8 cellular contexts compared by ENCODE assay signal in the genomic region with DNA sequence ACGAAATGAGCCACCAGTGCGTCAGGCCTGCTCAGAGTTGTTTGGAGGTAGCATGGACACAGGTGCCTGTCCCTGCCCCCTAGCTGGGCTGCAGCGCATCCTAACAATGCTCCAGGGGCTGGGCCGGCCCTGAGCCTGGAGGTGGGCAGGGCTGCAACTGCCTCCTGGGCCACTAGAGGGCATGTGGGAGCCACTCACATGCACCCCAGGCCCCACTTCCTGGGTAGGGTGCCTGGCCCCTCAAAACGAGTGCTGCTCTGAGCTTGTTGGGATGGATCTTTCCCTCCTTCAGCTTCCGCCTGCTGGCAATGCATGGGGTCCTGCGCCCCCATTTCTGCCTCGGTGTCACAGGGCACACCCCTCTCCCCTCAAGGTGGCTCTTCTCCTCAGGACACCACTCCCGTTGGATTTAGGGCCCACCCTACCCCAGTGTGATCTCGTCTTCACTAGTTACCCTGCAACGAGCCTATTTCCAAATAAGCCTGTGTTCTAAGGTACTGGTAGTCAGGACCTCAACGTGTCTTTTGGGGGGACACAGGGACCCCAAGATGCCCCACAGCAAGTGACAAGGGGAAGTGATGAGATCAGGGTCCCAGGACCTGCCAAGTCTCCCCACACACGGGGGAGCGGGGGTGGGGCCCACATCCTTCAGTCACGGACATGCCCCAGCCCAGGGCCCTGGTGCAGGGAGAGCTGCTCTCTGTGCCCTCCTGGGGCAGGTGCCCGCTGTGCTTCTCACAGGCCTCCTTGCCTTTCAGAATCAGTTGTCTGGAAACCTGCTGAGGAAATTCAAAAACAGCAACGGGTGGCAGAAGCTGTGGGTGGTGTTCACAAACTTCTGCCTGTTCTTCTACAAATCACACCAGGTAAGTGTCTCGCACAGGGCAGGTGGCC.
A peak's percentile ranks its signal among the peaks of the same experiment; 100 is the strongest.
DNase-seq lines count a peak whose midpoint lies in the region; ATAC-seq lines count a peak whose summit lies in the region.

No MANE protein-coding gene starts in this region.

- DNase-seq in D341Med (ENCODE audit: low spot score) = peak; percentile 90
- peak; percentile 78 to 83 for DNase-seq in SJSA1 (ENCODE audit: low read depth in 1 of 2, low spot score in 2 of 2)
- DNase-seq in activated gamma-delta T cell treated with anti-CD3 and anti-CD28 coated beads, Interleukin-2, amount 50 U/mL, for 16 hours (ENCODE audit: low read depth) = peak; percentile 63
- DNase-seq in germinal center (ENCODE audit: low spot score) = peak; percentile 90
- peak; percentile 83 for DNase-seq in retina
- no peak for DNase-seq in NCI-H2029 (lab: John Stamatoyannopoulos, UW)

- H3K27me3 ChIP-seq in SJSA1 (replicated peaks) = no peaks in the 10 kb centered on the region

- H3K4me1 ChIP-seq in SJSA1 (replicated peaks) = peaks cover 11% of the 10 kb centered on the region

- no peak overlapping the region for H3K27ac ChIP-seq in SJSA1

- H3K36me3 ChIP-seq in SJSA1 = peaks cover 64% of the 10 kb centered on the region

- peak; percentile 79 for ATAC-seq in GM19467 (IDR thresholded peaks at IDR 0.05; ENCODE audit: unreplicated experiment)
- ATAC-seq in HG03571 (IDR thresholded peaks at IDR 0.05; ENCODE audit: unreplicated experiment) = peak; percentile 92

- H3K9me3 ChIP-seq in SJSA1 (replicated peaks) = no peaks in the 10 kb centered on the region

- no peak overlapping the region for H3K4me3 ChIP-seq in SJSA1
